ENCODE assay signal across 1 cellular context in the genomic region with DNA sequence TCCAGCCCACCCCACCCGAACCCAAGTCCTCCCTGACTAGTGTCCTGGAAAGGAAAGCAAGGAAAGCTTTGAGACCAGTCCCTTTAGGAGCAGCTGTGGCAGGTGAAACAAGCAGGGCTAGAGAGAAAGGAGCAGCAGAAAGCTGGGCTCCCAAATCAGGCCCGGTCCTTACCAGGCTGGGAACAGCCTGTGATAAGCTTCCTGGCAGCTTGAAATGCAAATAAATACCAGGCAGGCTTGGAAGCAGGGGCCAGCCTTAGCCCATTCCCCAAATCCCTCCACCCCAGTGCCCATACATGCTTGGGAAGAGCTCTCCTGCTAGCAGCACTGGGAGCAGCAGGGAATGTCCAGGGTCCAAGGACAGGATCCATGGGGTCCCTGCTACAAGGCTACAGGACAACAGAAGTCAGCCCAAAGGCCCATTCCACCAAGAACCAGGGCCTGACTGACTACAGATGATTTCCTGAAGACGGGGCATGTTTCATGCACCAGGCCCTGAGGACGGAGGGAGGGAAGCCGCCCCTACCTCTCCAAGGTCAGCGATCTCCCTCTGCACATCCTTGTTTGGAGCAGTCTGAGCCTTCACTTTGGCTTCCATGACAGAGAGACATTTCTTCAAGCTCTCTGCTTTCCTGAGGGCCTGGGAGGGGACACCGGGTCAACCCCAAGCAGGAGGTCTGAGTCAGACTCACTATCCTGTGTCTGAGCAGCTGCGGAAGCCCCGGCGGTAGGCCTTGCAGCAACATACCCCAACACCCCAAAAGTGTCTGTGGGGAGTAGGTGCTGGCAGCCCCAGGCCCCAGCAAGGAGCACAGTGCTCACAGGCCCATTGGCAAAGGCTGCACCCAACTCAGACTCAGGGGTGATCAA.
TF ChIP-seq lines count a peak whose summit lies in the region.

No MANE protein-coding gene starts in this region.

TF ChIP-seq in HEK293T, 16 proteins besides CTCF, POLR2A, EP300 and RAD21 (continued from another document):
- TF ChIP-seq, protein P1, sequence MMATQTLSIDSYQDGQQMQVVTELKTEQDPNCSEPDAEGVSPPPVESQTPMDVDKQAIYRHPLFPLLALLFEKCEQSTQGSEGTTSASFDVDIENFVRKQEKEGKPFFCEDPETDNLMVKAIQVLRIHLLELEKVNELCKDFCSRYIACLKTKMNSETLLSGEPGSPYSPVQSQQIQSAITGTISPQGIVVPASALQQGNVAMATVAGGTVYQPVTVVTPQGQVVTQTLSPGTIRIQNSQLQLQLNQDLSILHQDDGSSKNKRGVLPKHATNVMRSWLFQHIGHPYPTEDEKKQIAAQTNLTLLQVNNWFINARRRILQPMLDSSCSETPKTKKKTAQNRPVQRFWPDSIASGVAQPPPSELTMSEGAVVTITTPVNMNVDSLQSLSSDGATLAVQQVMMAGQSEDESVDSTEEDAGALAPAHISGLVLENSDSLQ (IDR thresholded peaks at IDR 0.05): no peak
- no peak for TF ChIP-seq ELF4 (IDR thresholded peaks at IDR 0.05)
- no peak for TF ChIP-seq LEF1 (IDR thresholded peaks at IDR 0.05; ENCODE audit: borderline replicate concordance)
- no peak for TF ChIP-seq NFRKB (IDR thresholded peaks at IDR 0.05)
- no peak for TF ChIP-seq ZNF384 (IDR thresholded peaks at IDR 0.05)
- TF ChIP-seq CTBP1 (IDR thresholded peaks at IDR 0.05; ENCODE audit: borderline replicate concordance): no peak
- no peak for TF ChIP-seq L3MBTL2 (conservative IDR thresholded peaks at IDR 0.05)
- TF ChIP-seq SUZ12 (IDR thresholded peaks at IDR 0.05): no peak
- no peak for TF ChIP-seq BHLHE40 (IDR thresholded peaks at IDR 0.05; ENCODE audit: borderline replicate concordance)
- no peak for TF ChIP-seq ARNT (IDR thresholded peaks at IDR 0.05)
TF ChIP-seq in HEK293T: peak in this region for 0.
